ENCODE assay signal across 9 cellular contexts in genomic region chr9:14769235-14769580, GRCh38. TPM values are rescaled to one million over a fixed set of nuclear protein-coding genes. Genes with fewer than 3 reads are reported as not detected.
A peak's percentile ranks its signal among the peaks of the same experiment; 100 is the strongest.
DNase-seq lines count a peak whose midpoint lies in the region; ATAC-seq, FAIRE-seq and TF ChIP-seq lines count a peak whose summit lies in the region.
"Had no signal": no experiment of that assay in that cellular context is flagged by ENCODE, and none has a peak within 500 bp of the region (broad histone marks: within the 10 kb centered on the region; RNA-seq: fewer than 3 reads in every experiment).

No MANE protein-coding gene starts in this region.

- no peak for FAIRE-seq in astrocyte (lab: Jason Lieb, UNC)

- peaks cover 4% of the 10 kb centered on the region for H3K27me3 ChIP-seq in astrocyte (ENCODE audit: insufficient read depth, low read length)
- H3K27me3 ChIP-seq in osteoblast (ENCODE audit: insufficient read depth, low read length), result peaks cover 6% of the 10 kb centered on the region
- H3K27me3 ChIP-seq in upper lobe of left lung, result no peaks in the 10 kb centered on the region

- no peak overlapping the region for H3K9ac ChIP-seq in astrocyte (ENCODE audit: low read length)

- H3K27ac ChIP-seq in astrocyte (ENCODE audit: low read depth, low read length) (no peak overlapping the region), osteoblast (ENCODE audit: low read depth, low read length) (no peak overlapping the region), upper lobe of left lung (no peak overlapping the region)

- peaks cover 1% of the 10 kb centered on the region for H3K27me3 Mint-ChIP-seq in astrocyte (ENCODE audit: low read depth, unreplicated experiment)

- H4K20me1 ChIP-seq in astrocyte (ENCODE audit: insufficient read depth, low read length) (no peaks in the 10 kb centered on the region), osteoblast (ENCODE audit: insufficient read depth, low read length) (no peaks in the 10 kb centered on the region)

- H3K79me2 ChIP-seq in astrocyte (ENCODE audit: insufficient read depth, low read length), result no peaks in the 10 kb centered on the region
- no peaks in the 10 kb centered on the region for H3K79me2 ChIP-seq in osteoblast (ENCODE audit: insufficient read depth, low read length)

- H2AFZ ChIP-seq in astrocyte (ENCODE audit: low read depth, low read length), result no peak overlapping the region
- H2AFZ ChIP-seq in osteoblast (ENCODE audit: low read length), result no peak overlapping the region

- DNase-seq in GM20000 (ENCODE audit: low spot score), result peak; percentile 11
- DNase-seq in NAMALWA (ENCODE audit: low spot score), result peak; percentile 64
- DNase-seq in astrocyte (ENCODE audit: low read depth), result peak; percentile 7
- DNase-seq in osteoblast (ENCODE audit: insufficient read length, low spot score, missing footprints), result no peak
- no peak for DNase-seq in activated naive CD4-positive, alpha-beta T cell treated with Interleukin-2 at 50 U/mL for 16 hours
- no peak for DNase-seq in upper lobe of left lung

- no peaks in the 10 kb centered on the region for H3K4me1 Mint-ChIP-seq in astrocyte (ENCODE audit: low read depth, unreplicated experiment)

- H3K36me3 Mint-ChIP-seq in astrocyte (ENCODE audit: low read depth, unreplicated experiment), result no peaks in the 10 kb centered on the region
- H3K36me3 Mint-ChIP-seq: IgD-negative memory B cell had no signal

- H3K4me1 ChIP-seq in astrocyte (ENCODE audit: insufficient read depth, low read length), result no peaks in the 10 kb centered on the region
- H3K4me1 ChIP-seq in osteoblast (ENCODE audit: insufficient read depth, low read length), result no peaks in the 10 kb centered on the region
- peaks cover 0 to 4% (median 0%) of the 10 kb centered on the region in 4 donors for H3K4me1 ChIP-seq in upper lobe of left lung

- H3K4me2 ChIP-seq in astrocyte (ENCODE audit: low read length), result no peak overlapping the region
- no peak overlapping the region for H3K4me2 ChIP-seq in osteoblast (ENCODE audit: insufficient read depth, low read length)

- no peak overlapping the region for H3K4me3 Mint-ChIP-seq in astrocyte (ENCODE audit: unreplicated experiment)
- H3K4me3 Mint-ChIP-seq: IgD-negative memory B cell had no signal

- 38 to 39% methylated on average over 3 of the region's 3 CpGs for WGBS in upper lobe of left lung, 2 donors

- no peak for TF ChIP-seq EP300 in upper lobe of left lung (IDR thresholded peaks at IDR 0.05)

- H3K36me3 ChIP-seq in astrocyte (ENCODE audit: insufficient read depth, low read length) (no peaks in the 10 kb centered on the region), osteoblast (ENCODE audit: insufficient read depth, low read length) (no peaks in the 10 kb centered on the region), upper lobe of left lung (no peaks in the 10 kb centered on the region)

- TF ChIP-seq CTCF in GM20000 (IDR thresholded peaks at IDR 0.05; ENCODE audit: extremely low read depth, missing control alignments), result no peak
- peak; percentile 27 for TF ChIP-seq CTCF in astrocyte (IDR thresholded peaks at IDR 0.05; ENCODE audit: insufficient read depth, low read depth, low read length)
- TF ChIP-seq CTCF in osteoblast (IDR thresholded peaks at IDR 0.05; ENCODE audit: extremely low read depth, low read depth, low read length), result peak; percentile 49
- no peak for TF ChIP-seq CTCF in upper lobe of left lung (IDR thresholded peaks at IDR 0.05)

- ATAC-seq in GM18867 (IDR thresholded peaks at IDR 0.05; ENCODE audit: unreplicated experiment), result no peak
- ATAC-seq in upper lobe of left lung (ENCODE audit: low FRiP score in 2 of 2), result no peak
- ATAC-seq in HG02763 (IDR thresholded peaks at IDR 0.05; ENCODE audit: unreplicated experiment), result no peak

- H3K27ac Mint-ChIP-seq in astrocyte (ENCODE audit: unreplicated experiment), result no peak overlapping the region
- H3K27ac Mint-ChIP-seq: IgD-negative memory B cell had no signal

- H3K9me3 ChIP-seq in astrocyte (ENCODE audit: insufficient read depth, low read depth, low read length), result no peaks in the 10 kb centered on the region
- H3K9me3 ChIP-seq in osteoblast (ENCODE audit: low read depth, low read length), result no peaks in the 10 kb centered on the region
- no peaks in the 10 kb centered on the region for H3K9me3 ChIP-seq in upper lobe of left lung

- TF ChIP-seq POLR2A in upper lobe of left lung (IDR thresholded peaks at IDR 0.05), result no peak

- H3K9me3 Mint-ChIP-seq in astrocyte (ENCODE audit: unreplicated experiment), result no peaks in the 10 kb centered on the region
- H3K9me3 Mint-ChIP-seq: IgD-negative memory B cell had no signal

- no peak overlapping the region for H3K4me3 ChIP-seq in astrocyte (ENCODE audit: insufficient read depth, low read depth, low read length)
- no peak overlapping the region for H3K4me3 ChIP-seq in osteoblast (ENCODE audit: insufficient read depth, low read length)
- H3K4me3 ChIP-seq in upper lobe of left lung, result no peak overlapping the region

RNA-seq across cellular contexts. Expression of gene CER1, which starts 46.7 kb away (rescaled TPM):
- total RNA-seq in astrocyte (2.2 and 2.8 TPM in 2 replicates), osteoblast (not detected in 2 replicates), upper lobe of left lung (not detected)

Comparison
In these comparisons a context has a peak if more than half of its experiments do, and no peak if none do; other contexts are left out.
1. DNase-seq: peak in GM20000 (single experiment), NAMALWA (single experiment) and astrocyte (single experiment); none in osteoblast (single experiment), activated naive CD4-positive, alpha-beta T cell treated with Interleukin-2 at 50 U/mL for 16 hours (single experiment) and upper lobe of left lung (0 of 2).
2. CTCF ChIP-seq: peak in astrocyte (single experiment) and osteoblast (single experiment); none in GM20000 (single experiment) and upper lobe of left lung (0 of 6).